15 cellular contexts compared by ENCODE assay signal in genomic region chr20:62381842-62382241, GRCh38. TPM values are rescaled to one million over a fixed set of nuclear protein-coding genes. Genes with fewer than 3 reads are reported as not detected.
DNase-seq lines count a peak whose midpoint lies in the region; ATAC-seq, FAIRE-seq and TF ChIP-seq lines count a peak whose summit lies in the region.
"Had no signal": no experiment of that assay in that cellular context is flagged by ENCODE, and none has a peak within 500 bp of the region (broad histone marks: within the 10 kb centered on the region; RNA-seq: fewer than 3 reads in every experiment).

No MANE protein-coding gene starts in this region.

- H3K27ac ChIP-seq in CD4-positive, alpha-beta memory T cell (ENCODE audit: low read depth, low read length) = no peak overlapping the region
- H3K27ac ChIP-seq in esophagus squamous epithelium (peak overlapping the region; percentile 76 to 93 (median 85)), prostate gland (peak overlapping the region; percentile 60 to 73)
- H3K27ac ChIP-seq: ovary had no signal

- TF ChIP-seq POLR2A in esophagus squamous epithelium (IDR thresholded peaks at IDR 0.05) = no peak
- TF ChIP-seq POLR2A in prostate gland (IDR thresholded peaks at IDR 0.05) = no peak

- no peak overlapping the region for H3K4me3 ChIP-seq in CD4-positive, alpha-beta memory T cell (ENCODE audit: low read length in 2 of 2)
- H3K4me3 ChIP-seq in esophagus squamous epithelium (no peak overlapping the region), prostate gland (no peak overlapping the region)
- H3K4me3 ChIP-seq: ovary had no signal

- no peak for DNase-seq in CD4-positive, alpha-beta memory T cell
- DNase-seq in HTR-8/SVneo (ENCODE audit: insufficient read length, low spot score) = no peak
- DNase-seq in esophagus squamous epithelium (lab: John Stamatoyannopoulos, UW) = no peak
- DNase-seq in prostate gland (ENCODE audit: low spot score) = no peak
- no peak for DNase-seq in NCI-H1092 (lab: John Stamatoyannopoulos, UW)
- no peak for DNase-seq in stimulated activated CD4-positive, alpha-beta T cell treated with anti-CD3 and anti-CD28 coated beads, Interleukin-4, amount 100 ng/mL, for 24 hours
- no peak for DNase-seq in DMS 273 treated with DMSO at 0.1 percent for 48 hours (lab: John Stamatoyannopoulos, UW)
- DNase-seq: activated CD8-positive, alpha-beta memory T cell treated with anti-CD3 and anti-CD28 coated beads, Interleukin-2, amount 10 ng/mL, durations not matched to agents 7 days and 5 days; activated naive CD4-positive, alpha-beta T cell treated with anti-CD3 and anti-CD28 coated beads, Interleukin-2, amount 10 ng/mL, durations not matched to agents 7 days and 5 days; NCI-H2029; NCI-H82; ovary had no signal

- intact Hi-C loops in CD4-positive, alpha-beta memory T cell (cut with micrococcal nuclease) = loop anchor here (1.0 to 10.0 kb wide), 5 partner anchors 80 to 413 kb away; partner anchors contain the start of genes ADRM1, MRGBP and TAF4
- intact Hi-C loops in esophagus squamous epithelium (cut with DNase I) = loop anchor here (5.0 kb wide), 1 partner anchor 80 kb away; the partner anchor contains the start of gene ADRM1
- intact Hi-C loops in prostate gland (cut with DNase I) = loop anchor here (10.0 kb wide), 2 partner anchors 197 to 237 kb away; partner anchors contain the start of genes MTG2, PSMA7 and SS18L1

- WGBS in esophagus squamous epithelium, 2 donors = 76 to 81% methylated on average over 6 of the region's 6 CpGs
- WGBS in prostate gland = 86% methylated on average over 6 of the region's 6 CpGs

- no peak for ATAC-seq in GM21515 (IDR thresholded peaks at IDR 0.05; ENCODE audit: unreplicated experiment)
- ATAC-seq: activated CD8-positive, alpha-beta memory T cell treated with anti-CD3 and anti-CD28 coated beads, Interleukin-2, amount 10 ng/mL, durations not matched to agents 7 days and 5 days had no signal

- no peak overlapping the region for H3K4me3 Mint-ChIP-seq in CD4-positive, alpha-beta memory T cell
- H3K4me3 Mint-ChIP-seq: activated CD8-positive, alpha-beta memory T cell treated with anti-CD3 and anti-CD28 coated beads, Interleukin-2, amount 10 ng/mL, durations not matched to agents 7 days and 5 days; activated naive CD4-positive, alpha-beta T cell treated with anti-CD3 and anti-CD28 coated beads, Interleukin-2, amount 10 ng/mL, durations not matched to agents 7 days and 5 days had no signal

- H3K27me3 Mint-ChIP-seq in CD4-positive, alpha-beta memory T cell = no peaks in the 10 kb centered on the region
- H3K27me3 Mint-ChIP-seq: activated CD8-positive, alpha-beta memory T cell treated with anti-CD3 and anti-CD28 coated beads, Interleukin-2, amount 10 ng/mL, durations not matched to agents 7 days and 5 days; activated naive CD4-positive, alpha-beta T cell treated with anti-CD3 and anti-CD28 coated beads, Interleukin-2, amount 10 ng/mL, durations not matched to agents 7 days and 5 days had no signal

- peak; percentile 100 for FAIRE-seq in HTR-8/SVneo (lab: Jason Lieb, UNC)

- TF ChIP-seq CTCF in esophagus squamous epithelium (IDR thresholded peaks at IDR 0.05) (no peak), prostate gland (IDR thresholded peaks at IDR 0.05) (no peak)

- POLR2A ChIA-PET in CD4-positive, alpha-beta memory T cell (lab: Charles Lee; ENCODE audit: partially characterized antibody) = no interaction called here

- no peaks in the 10 kb centered on the region for H3K36me3 ChIP-seq in CD4-positive, alpha-beta memory T cell (ENCODE audit: insufficient read depth, low read length)
- peaks cover 0 to 5% (median 0%) of the 10 kb centered on the region in 3 donors for H3K36me3 ChIP-seq in esophagus squamous epithelium
- H3K36me3 ChIP-seq in prostate gland = no peaks in the 10 kb centered on the region
- H3K36me3 ChIP-seq: ovary had no signal

- no peaks in the 10 kb centered on the region for H3K27me3 ChIP-seq in CD4-positive, alpha-beta memory T cell (ENCODE audit: insufficient read depth, low read length)
- H3K27me3 ChIP-seq in esophagus squamous epithelium (no peaks in the 10 kb centered on the region), prostate gland (replicated peaks; ENCODE audit: insufficient read depth) (no peaks in the 10 kb centered on the region)
- H3K27me3 ChIP-seq: ovary had no signal

- no peaks in the 10 kb centered on the region for H3K9me3 ChIP-seq in CD4-positive, alpha-beta memory T cell (ENCODE audit: control insufficient read depth in 1 of 2, low read length in 2 of 2)
- H3K9me3 ChIP-seq in esophagus squamous epithelium (no peaks in the 10 kb centered on the region), prostate gland (no peaks in the 10 kb centered on the region)
- H3K9me3 ChIP-seq: ovary had no signal

- H3K36me3 Mint-ChIP-seq in CD4-positive, alpha-beta memory T cell = peaks cover 8 to 13% of the 10 kb centered on the region in 2 donors

- no peaks in the 10 kb centered on the region for H3K9me3 Mint-ChIP-seq in CD4-positive, alpha-beta memory T cell

- CTCF ChIA-PET in CD4-positive, alpha-beta memory T cell (lab: Charles Lee; ENCODE audit: partially characterized antibody) = interaction anchor here (0.9 to 2.0 kb wide), 3 partner anchors 9 to 371 kb away, joined by 3 to 23 read pairs (median 3); no protein-coding TSS in a partner anchor

- H3K27ac Mint-ChIP-seq in CD4-positive, alpha-beta memory T cell = peak overlapping the region in 4 of 7 donors; percentile 9 to 56 (median 18)
- H3K27ac Mint-ChIP-seq: activated CD8-positive, alpha-beta memory T cell treated with anti-CD3 and anti-CD28 coated beads, Interleukin-2, amount 10 ng/mL, durations not matched to agents 7 days and 5 days; activated naive CD4-positive, alpha-beta T cell treated with anti-CD3 and anti-CD28 coated beads, Interleukin-2, amount 10 ng/mL, durations not matched to agents 7 days and 5 days had no signal

- H3K4me1 Mint-ChIP-seq in CD4-positive, alpha-beta memory T cell = peaks cover 20 to 31% (median 25%) of the 10 kb centered on the region in 4 donors

- peaks cover 15% of the 10 kb centered on the region for H3K4me1 ChIP-seq in CD4-positive, alpha-beta memory T cell (ENCODE audit: insufficient read depth, low read length)
- H3K4me1 ChIP-seq in esophagus squamous epithelium = peaks cover 27 to 85% (median 59%) of the 10 kb centered on the region in 3 donors
- H3K4me1 ChIP-seq in prostate gland (replicated peaks) = peaks cover 8% of the 10 kb centered on the region

RNA-seq across cellular contexts. Expression of gene RPS21, which starts 5.1 kb away (rescaled TPM):
- total RNA-seq in CD4-positive, alpha-beta memory T cell = 1,000 to 10,000 TPM; 3,142 to 3,368 TPM
- 1,000 to 10,000 TPM; 1,968 to 2,753 TPM for polyA plus RNA-seq in CD4-positive, alpha-beta memory T cell
- 1,000 to 10,000 TPM in 3 of 4 donors, 100 to 1,000 TPM in 1; 819 to 3,701 (median 3,102) TPM for total RNA-seq in esophagus squamous epithelium
- total RNA-seq in prostate gland = 1,000 to 10,000 TPM; 1,506 to 4,377 TPM

RNA-seq across cellular contexts. Expression of gene LAMA5, which starts 14.7 kb away (rescaled TPM):
- total RNA-seq in CD4-positive, alpha-beta memory T cell = under 1 TPM in 1 of 2 experiments, not detected in 1; 0.49 TPM
- polyA plus RNA-seq in CD4-positive, alpha-beta memory T cell = not detected
- 100 to 1,000 TPM in 2 of 4 donors, 10 to 100 TPM in 2; 60.4 to 127 (median 98.9) TPM for total RNA-seq in esophagus squamous epithelium
- total RNA-seq in prostate gland = 100 to 1,000 TPM; 170 to 272 TPM

RNA-seq across cellular contexts. Expression of gene CABLES2, which starts 25.2 kb away (rescaled TPM):
- total RNA-seq in CD4-positive, alpha-beta memory T cell = 1 to 10 TPM; 5.9 to 7.5 TPM
- polyA plus RNA-seq in CD4-positive, alpha-beta memory T cell = 1 to 10 TPM in 1 of 2 donors, under 1 TPM in 1; 0.45 to 1.8 TPM
- total RNA-seq in esophagus squamous epithelium = 1 to 10 TPM; 2.0 to 3.8 (median 2.2) TPM
- 10 to 100 TPM in 1 of 2 donors, 1 to 10 TPM in 1; 4.1 to 31.3 TPM for total RNA-seq in prostate gland

RNA-seq across cellular contexts. Expression of gene RBBP8NL, which starts 45.5 kb away (rescaled TPM):
- not detected for total RNA-seq in CD4-positive, alpha-beta memory T cell
- polyA plus RNA-seq in CD4-positive, alpha-beta memory T cell = not detected
- total RNA-seq in esophagus squamous epithelium = 1 to 10 TPM; 1.1 to 6.2 (median 4.0) TPM
- total RNA-seq in prostate gland = 10 to 100 TPM in 1 of 2 donors, 1 to 10 TPM in 1; 4.9 to 10.9 TPM
- total RNA-seq: activated CD8-positive, alpha-beta memory T cell treated with anti-CD3 and anti-CD28 coated beads, Interleukin-2, amount 10 ng/mL, durations not matched to agents 7 days and 5 days; lung microvascular endothelial cell had no signal
- polyA plus RNA-seq: BJ, ovary had no signal

Comparison
In these comparisons a context has a peak if more than half of its experiments do, and no peak if none do; other contexts are left out.
1. RNA of gene LAMA5, which starts 14.7 kb away (total RNA-seq): 170 to 272 TPM in prostate gland and 60.4 to 127 TPM in esophagus squamous epithelium; 0.49 TPM in CD4-positive, alpha-beta memory T cell; every median in the first group is over 10 times any median in the second.